17 cellular contexts compared by ENCODE assay signal in genomic region chr19:42096255-42096837, GRCh38. TPM values are rescaled to one million over a fixed set of nuclear protein-coding genes. Genes with fewer than 3 reads are reported as not detected.
"Had no signal": no experiment of that assay in that cellular context is flagged by ENCODE, and none has a peak within 500 bp of the region (broad histone marks: within the 10 kb centered on the region; RNA-seq: fewer than 3 reads in every experiment).

No MANE protein-coding gene starts in this region.

- H3K9me3 ChIP-seq: upper lobe of right lung had no signal

- ATAC-seq: naive thymus-derived CD4-positive, alpha-beta T cell; sciatic nerve; T-helper 17 cell; upper lobe of right lung had no signal

- H3K36me3 ChIP-seq: upper lobe of right lung had no signal

- DNase-seq: activated B cell treated with CpG ODN at 0.5 μM for 24 hours; activated CD4-positive, alpha-beta T cell treated with anti-CD3 and anti-CD28 coated beads, Interleukin-2, amount 10 ng/mL, durations not matched to agents 24 days and 14 days; activated CD8-positive, alpha-beta memory T cell treated with anti-CD3 and anti-CD28 coated beads for 24 hours; central memory CD4-positive, alpha-beta T cell; effector CD4-positive, alpha-beta T cell; immature natural killer cell; naive thymus-derived CD4-positive, alpha-beta T cell; stimulated activated CD4-positive, alpha-beta T cell treated with anti-CD3 and anti-CD28 coated beads, Interleukin-12 subunit alpha, Interleukin-12 subunit beta, amount 100 ng/mL, for 4 hours; stimulated activated naive CD4-positive, alpha-beta T cell treated with Interleukin-2 at 50 U/mL for 16 hours; T-helper 17 cell; upper lobe of right lung had no signal

- H3K4me3 ChIP-seq: coronary artery, lung, upper lobe of right lung had no signal

- H3K27ac Mint-ChIP-seq: activated B cell treated with CpG ODN at 0.5 μM for 24 hours; activated CD4-positive, alpha-beta T cell treated with anti-CD3 and anti-CD28 coated beads, Interleukin-2, amount 10 ng/mL, durations not matched to agents 24 days and 14 days; activated naive CD4-positive, alpha-beta T cell treated with anti-CD3 and anti-CD28 coated beads, Interleukin-2, amount 50 U/mL, for 24 hours; activated T-helper 2 cell treated with anti-CD3 and anti-CD28 coated beads, Interferon-gamma antibody, Interleukin-2, Interleukin-4, amounts not matched to agents 10 μg/mL and 5 μg/mL and 100 μg/mL, durations not matched to agents 14 hours and 24 hours and 36 hours; immature natural killer cell; progenitor cell of endocrine pancreas; T-helper 17 cell had no signal

- H3K27me3 Mint-ChIP-seq: activated B cell treated with CpG ODN at 0.5 μM for 24 hours; activated CD4-positive, alpha-beta T cell treated with anti-CD3 and anti-CD28 coated beads, Interleukin-2, amount 10 ng/mL, durations not matched to agents 24 days and 14 days; activated naive CD4-positive, alpha-beta T cell treated with anti-CD3 and anti-CD28 coated beads, Interleukin-2, amount 50 U/mL, for 24 hours; naive thymus-derived CD4-positive, alpha-beta T cell; T-helper 17 cell had no signal

- H3K9me3 Mint-ChIP-seq: activated B cell treated with CpG ODN at 0.5 μM for 24 hours; activated CD4-positive, alpha-beta T cell treated with anti-CD3 and anti-CD28 coated beads, Interleukin-2, amount 10 ng/mL, durations not matched to agents 24 days and 14 days; activated naive CD4-positive, alpha-beta T cell treated with anti-CD3 and anti-CD28 coated beads, Interleukin-2, amount 50 U/mL, for 24 hours; activated T-helper 2 cell treated with anti-CD3 and anti-CD28 coated beads, Interferon-gamma antibody, Interleukin-2, Interleukin-4, amounts not matched to agents 10 μg/mL and 5 μg/mL and 100 μg/mL, durations not matched to agents 14 hours and 24 hours and 36 hours; immature natural killer cell; naive thymus-derived CD4-positive, alpha-beta T cell had no signal

- H3K27ac ChIP-seq: coronary artery, upper lobe of right lung had no signal

- H3K4me3 Mint-ChIP-seq: activated B cell treated with CpG ODN at 0.5 μM for 24 hours; activated CD4-positive, alpha-beta T cell treated with anti-CD3 and anti-CD28 coated beads, Interleukin-2, amount 10 ng/mL, durations not matched to agents 24 days and 14 days; activated naive CD4-positive, alpha-beta T cell treated with anti-CD3 and anti-CD28 coated beads, Interleukin-2, amount 50 U/mL, for 24 hours; immature natural killer cell; naive thymus-derived CD4-positive, alpha-beta T cell; T-helper 17 cell had no signal

- H3K27me3 ChIP-seq: upper lobe of right lung had no signal

RNA-seq across cellular contexts. Expression of gene GRIK5, which starts 26.3 kb away (rescaled TPM):
- polyA plus RNA-seq: immature natural killer cell had no signal
